Comparison of ENCODE assay signal across 17 cellular contexts in the genomic region with DNA sequence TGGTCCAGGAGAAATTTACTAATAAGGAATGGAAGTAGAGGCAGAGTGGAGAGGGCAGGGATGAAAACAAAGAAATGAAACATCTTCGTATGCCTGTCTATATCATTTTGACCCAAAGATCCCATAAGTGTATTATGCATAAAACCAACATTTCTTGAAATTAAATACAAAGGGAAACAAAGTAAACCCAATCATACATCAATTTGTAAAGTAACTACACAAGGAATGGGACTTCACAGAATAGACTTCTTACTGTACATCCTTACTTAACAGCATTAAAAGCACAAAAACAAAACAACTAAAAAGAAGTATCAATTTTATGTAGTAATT.
DNase-seq lines count a peak whose midpoint lies in the region; ATAC-seq, FAIRE-seq and TF ChIP-seq lines count a peak whose summit lies in the region.
"Had no signal": no experiment of that assay in that cellular context is flagged by ENCODE, and none has a peak within 500 bp of the region (broad histone marks: within the 10 kb centered on the region; RNA-seq: fewer than 3 reads in every experiment).

No MANE protein-coding gene starts in this region.

- no peaks in the 10 kb centered on the region for H4K20me1 ChIP-seq in IMR-90 (ENCODE audit: insufficient read depth, low read length)
- H4K20me1 ChIP-seq in H9 (ENCODE audit: control insufficient read depth, insufficient read depth, insufficient read length), result no peaks in the 10 kb centered on the region
- H4K20me1 ChIP-seq: BLaER1 had no signal

- H3K9ac ChIP-seq in IMR-90 (ENCODE audit: low read depth, low read length) (no peak overlapping the region), kidney (ENCODE audit: low read length in 2 of 2) (no peak overlapping the region), H9 (ENCODE audit: extremely low read depth, insufficient read length, low read length) (no peak overlapping the region)
- H3K9ac ChIP-seq: BLaER1, SK-N-SH had no signal

- peak; percentile 56 for TF ChIP-seq CTCF in C4-2B (conservative IDR thresholded peaks at IDR 0.05)
- no peak for TF ChIP-seq CTCF in IMR-90 (conservative IDR thresholded peaks at IDR 0.05; ENCODE audit: low read depth, low read length)
- peak; percentile 59 for TF ChIP-seq CTCF in RWPE2 (IDR thresholded peaks at IDR 0.05; ENCODE audit: poor library complexity, severe bottlenecking)
- no peak for TF ChIP-seq CTCF in kidney (IDR thresholded peaks at IDR 0.05; ENCODE audit: borderline replicate concordance, extremely low read depth, insufficient read depth)
- no peak for TF ChIP-seq CTCF in GM20000 (IDR thresholded peaks at IDR 0.05; ENCODE audit: extremely low read depth, missing control alignments)
- no peak for TF ChIP-seq CTCF in H9 (conservative IDR thresholded peaks at IDR 0.05)

- no peak overlapping the region for H3K4me3 ChIP-seq in IMR-90 (ENCODE audit: insufficient read depth, low read depth, low read length)
- H3K4me3 ChIP-seq in RWPE2 (ENCODE audit: severe bottlenecking), result no peak overlapping the region
- no peak overlapping the region for H3K4me3 ChIP-seq in kidney (ENCODE audit: low read length in 2 of 2)
- H3K4me3 ChIP-seq: A549, BLaER1, GM12878 had no signal

- H3K79me2 ChIP-seq in H9 (ENCODE audit: insufficient read depth, low read length), result no peaks in the 10 kb centered on the region

- 0 out of 2 replicates have a peak, but pooled peaks cover 5% of the 10 kb centered on the region for H3K9me1 ChIP-seq in IMR-90 (ENCODE audit: insufficient read depth, low read length)

- H3K4me1 ChIP-seq in IMR-90 (ENCODE audit: control insufficient read depth, insufficient read depth, low read length) (peaks cover 9% of the 10 kb centered on the region), RWPE2 (ENCODE audit: insufficient read depth, poor library complexity, severe bottlenecking) (no peaks in the 10 kb centered on the region), kidney (ENCODE audit: control insufficient read depth in 1 of 2, insufficient read depth in 1 of 2, low read depth in 1 of 2, low read length in 2 of 2) (peaks cover 2 to 6% of the 10 kb centered on the region in 2 donors), H9 (ENCODE audit: insufficient read depth, low read length) (no peaks in the 10 kb centered on the region; the same call in none of the 2 replicates)
- H3K4me1 ChIP-seq: A549, BLaER1, Caco-2 had no signal

- H2BK120ac ChIP-seq in IMR-90 (ENCODE audit: low read depth, low read length) (peak overlapping the region; percentile 100; the same call in 1 of the 2 replicates), H9 (ENCODE audit: low read depth, low read length, poor library complexity, severe bottlenecking) (no peak overlapping the region)

- no peak overlapping the region for H3K4me2 ChIP-seq in IMR-90 (ENCODE audit: low read depth, low read length)
- H3K4me2 ChIP-seq in H9 (ENCODE audit: insufficient read depth, insufficient read length, low read length), result no peak overlapping the region
- H3K4me2 ChIP-seq: BLaER1, SK-N-SH had no signal

- H3K14ac ChIP-seq in IMR-90 (replicated peaks; ENCODE audit: low read depth, low read length) (no peak overlapping the region), H9 (ENCODE audit: insufficient read depth, low read length) (no peak overlapping the region)

- no peaks in the 10 kb centered on the region for H3K27me3 Mint-ChIP-seq in H9 (ENCODE audit: low read depth)
- H3K27me3 Mint-ChIP-seq: CD4-positive, alpha-beta memory T cell had no signal

- no peaks in the 10 kb centered on the region for H3K23me2 ChIP-seq in H9 (ENCODE audit: insufficient read length, low read depth, low read length, poor library complexity, severe bottlenecking)

- in situ Hi-C loops in IMR-90 (cut with MboI; ENCODE audit: low sequenced_read_pairs) (loop anchor here (5.0 to 25.0 kb wide), 3 partner anchors 89 to 1273 kb away; no protein-coding TSS in a partner anchor), ACHN (cut with HindIII; ENCODE audit: low pct_ligation_motif_present, low pct_unique_long_range_greater_than_20kb, low sequenced_read_pairs) (no loop called here)

- H3K4ac ChIP-seq in IMR-90 (ENCODE audit: low read depth, low read length), result no peak overlapping the region
- no peak overlapping the region for H3K4ac ChIP-seq in H9 (ENCODE audit: low read depth, low read length)

- H3T11ph ChIP-seq in H9 (ENCODE audit: low read length), result no peak overlapping the region

- H3K9me3 ChIP-seq in IMR-90 (ENCODE audit: control insufficient read depth, insufficient read depth, low read length) (peaks cover 3% of the 10 kb centered on the region), RWPE2 (ENCODE audit: severe bottlenecking) (no peaks in the 10 kb centered on the region), kidney (ENCODE audit: control insufficient read depth in 1 of 2, low read length in 2 of 2) (peaks cover 0 to 6% of the 10 kb centered on the region in 2 donors), H9 (ENCODE audit: control insufficient read depth, low read depth, low read length) (no peaks in the 10 kb centered on the region)
- H3K9me3 ChIP-seq: A549, SK-N-SH had no signal

- DNase-seq in IMR-90, result no peak
- no peak for DNase-seq in RWPE2 (ENCODE audit: low spot score)
- DNase-seq in kidney, result no peak
- DNase-seq in ACHN, result no peak
- no peak for DNase-seq in GM20000 (ENCODE audit: low spot score)
- no peak for DNase-seq in NCI-H446 treated with DMSO at 0.1 percent for 48 hours (lab: John Stamatoyannopoulos, UW)
- DNase-seq in H9, result no peak
- DNase-seq: CD4-positive, alpha-beta memory T cell; MV-4-11; NK-92 treated with Interleukin-12 subunit alpha and Interleukin-12 subunit beta, amount 100 ng/mL, for 24 hours had no signal

- H3K18ac ChIP-seq in IMR-90 (ENCODE audit: low read depth, low read length), result no peak overlapping the region
- H3K18ac ChIP-seq in H9 (ENCODE audit: insufficient read length, low read depth, low read length), result no peak overlapping the region

- H3K4me3 Mint-ChIP-seq in H9, result no peak overlapping the region
- H3K4me3 Mint-ChIP-seq: CD4-positive, alpha-beta memory T cell had no signal

- FAIRE-seq in kidney (lab: Jason Lieb, UNC), result peak; percentile 51
- FAIRE-seq: A549, GM12878, HTR-8/SVneo had no signal

- no peak overlapping the region for H3K27ac Mint-ChIP-seq in H9
- H3K27ac Mint-ChIP-seq: CD4-positive, alpha-beta memory T cell had no signal

- no peak for TF ChIP-seq RAD21 in IMR-90 (IDR thresholded peaks at IDR 0.05; ENCODE audit: low read length)

- H3K56ac ChIP-seq in IMR-90 (ENCODE audit: extremely low read depth, insufficient read depth, low read length) (no peak overlapping the region), H9 (ENCODE audit: insufficient read length, low read depth, low read length) (no peak overlapping the region)

- H4K5ac ChIP-seq in IMR-90 (ENCODE audit: low read depth, low read length) (no peak overlapping the region), H9 (ENCODE audit: insufficient read length, low read depth, low read length) (no peak overlapping the region)

- H3K4me1 Mint-ChIP-seq in H9, result peaks cover 20 to 25% of the 10 kb centered on the region in 2 experiments
- H3K4me1 Mint-ChIP-seq: CD4-positive, alpha-beta memory T cell had no signal

- no peak overlapping the region for H2AK5ac ChIP-seq in IMR-90 (ENCODE audit: low read depth, low read length)
- H2AK5ac ChIP-seq in H9 (ENCODE audit: insufficient read length, low read length), result no peak overlapping the region

- POLR2A ChIA-PET in IMR-90 (lab: Charles Lee; ENCODE audit: unreplicated experiment), result no interaction called here

- H2AFZ ChIP-seq in IMR-90 (replicated peaks; ENCODE audit: low read length, poor library complexity) (no peak overlapping the region), H9 (ENCODE audit: low read length) (no peak overlapping the region)

- BruUV-seq in IMR-90 (replicated peaks; lab: Mats Ljungman, UMichigan), result no TSS peak

- H3K27ac ChIP-seq in C4-2B, result peak overlapping the region; percentile 91
- no peak overlapping the region for H3K27ac ChIP-seq in IMR-90 (ENCODE audit: insufficient read depth, low read length)
- no peak overlapping the region for H3K27ac ChIP-seq in RWPE2 (ENCODE audit: poor library complexity, severe bottlenecking)
- no peak overlapping the region for H3K27ac ChIP-seq in kidney (ENCODE audit: low read depth in 2 of 2, low read length in 2 of 2)
- no peak overlapping the region for H3K27ac ChIP-seq in H9 (ENCODE audit: insufficient read length, low read depth, low read length)
- H3K27ac ChIP-seq: A549, BLaER1 had no signal

- H3K36me3 ChIP-seq in IMR-90 (ENCODE audit: control insufficient read depth, insufficient read depth, low read length) (no peaks in the 10 kb centered on the region), RWPE2 (ENCODE audit: low read depth) (no peaks in the 10 kb centered on the region), kidney (ENCODE audit: control insufficient read depth in 1 of 2, insufficient read depth in 2 of 2, low read length in 2 of 2) (no peaks in the 10 kb centered on the region)
- H3K36me3 ChIP-seq: BLaER1 had no signal

- ATAC-seq in IMR-90 (ENCODE audit: low read depth), result no peak
- ATAC-seq in RWPE2 (ENCODE audit: low read depth), result no peak

- H2BK15ac ChIP-seq in IMR-90 (ENCODE audit: low read depth, low read length) (0 out of 3 replicates have a peak overlapping the region, but pooled peaks have one; percentile 6), H9 (ENCODE audit: low read depth, low read length) (no peak overlapping the region)

- peaks cover 11 to 15% of the 10 kb centered on the region in 2 experiments for H3K9me3 Mint-ChIP-seq in H9

- no peak overlapping the region for H2AK9ac ChIP-seq in IMR-90 (replicated peaks; ENCODE audit: low read depth, low read length, poor library complexity)

- H3K36me3 Mint-ChIP-seq in H9 (ENCODE audit: insufficient read depth in 1 of 3, low read depth in 3 of 3), result peaks cover 6 to 17% (median 7%) of the 10 kb centered on the region in 3 experiments

- H2BK20ac ChIP-seq in IMR-90 (ENCODE audit: low read depth, low read length) (peak overlapping the region; percentile 71; the same call in 1 of the 2 replicates), H9 (ENCODE audit: low read depth, low read length, poor library complexity, severe bottlenecking) (no peak overlapping the region)

- no peak overlapping the region for H2BK12ac ChIP-seq in H9 (ENCODE audit: insufficient read length, low read depth, low read length)

- no peak overlapping the region for H2BK5ac ChIP-seq in IMR-90 (ENCODE audit: low read depth, low read length, poor library complexity, severe bottlenecking)
- no peak overlapping the region for H2BK5ac ChIP-seq in H9 (ENCODE audit: insufficient read length, low read length)

- H4K91ac ChIP-seq in IMR-90 (ENCODE audit: insufficient read depth, low read depth, low read length) (no peak overlapping the region), H9 (ENCODE audit: insufficient read length, low read depth, low read length) (no peak overlapping the region)

- no peak for TF ChIP-seq POLR2A in IMR-90 (IDR thresholded peaks at IDR 0.05; ENCODE audit: low read depth, low read length)

- no peaks in the 10 kb centered on the region for H3K79me1 ChIP-seq in IMR-90 (ENCODE audit: low read depth in 1 of 2, low read length in 2 of 2)
- H3K79me1 ChIP-seq in H9 (ENCODE audit: insufficient read depth, low read depth, low read length, poor library complexity, severe bottlenecking), result no peaks in the 10 kb centered on the region

- WGBS in IMR-90 (ENCODE audit: extremely low coverage in 2 of 2, insufficient read length in 1 of 2), 2 experiments, result no CpG with 5 or more reads among the region's 1 CpG
- no CpG with 5 or more reads among the region's 1 CpG for WGBS in H9 (ENCODE audit: extremely low coverage, insufficient read length, low lambda C conversion rate)

- CTCF ChIA-PET in IMR-90 (lab: Yijun Ruan, JAX), result interaction anchor here (0.7 to 1.6 kb wide), 4 partner anchors 9 to 425 kb away, joined by 3 to 5 read pairs (median 3); no protein-coding TSS in a partner anchor

- H3K27me3 ChIP-seq in IMR-90 (ENCODE audit: control insufficient read depth, insufficient read depth, low read length), result no peaks in the 10 kb centered on the region
- H3K27me3 ChIP-seq in RWPE2 (ENCODE audit: insufficient read depth, poor library complexity, severe bottlenecking), result no peaks in the 10 kb centered on the region
- no peaks in the 10 kb centered on the region for H3K27me3 ChIP-seq in H9 (ENCODE audit: insufficient read depth, low read length)
- H3K27me3 ChIP-seq: BLaER1 had no signal

- no peak overlapping the region for H4K8ac ChIP-seq in IMR-90 (ENCODE audit: low read depth in 2 of 2, low read length in 2 of 2)
- H4K8ac ChIP-seq in H9 (replicated peaks; ENCODE audit: insufficient read length, low read depth, low read length), result no peak overlapping the region

- H3K23ac ChIP-seq in IMR-90 (ENCODE audit: low read depth, low read length), result no peak overlapping the region
- H3K23ac ChIP-seq in H9 (ENCODE audit: insufficient read length, low read depth, low read length), result no peak overlapping the region

- dilution Hi-C loops in IMR-90 (cut with HindIII; ENCODE audit: low sequenced_read_pairs, unreplicated experiment), result no loop called here

- intact Hi-C loops in IMR-90 (cut with micrococcal nuclease), result loop anchor here (1.0 to 10.0 kb wide), 9 partner anchors 93 to 1273 kb away; no protein-coding TSS in a partner anchor
- intact Hi-C loops in kidney (cut with DNase I), result no loop called here

Comparison
In these comparisons a context has a peak if more than half of its experiments do, and no peak if none do; other contexts are left out.
1. CTCF ChIP-seq: peak in C4-2B (single experiment) and RWPE2 (single experiment); none in IMR-90 (single experiment), kidney (single experiment), GM20000 (single experiment) and H9 (single experiment).